8 cellular contexts compared by ENCODE assay signal in genomic region chr3:42025388-42026138, GRCh38.
A peak's percentile ranks its signal among the peaks of the same experiment; 100 is the strongest.
DNase-seq lines count a peak whose midpoint lies in the region; ATAC-seq and TF ChIP-seq lines count a peak whose summit lies in the region.

No MANE protein-coding gene starts in this region.

- TF ChIP-seq CTCF in WTC11 (IDR thresholded peaks at IDR 0.05) = no peak
- no peak for TF ChIP-seq CTCF in neural crest cell (conservative IDR thresholded peaks at IDR 0.05)

- peak overlapping the region; percentile 56 for H3K27ac Mint-ChIP-seq in activated CD4-positive, alpha-beta T cell treated with anti-CD3 and anti-CD28 coated beads for 36 hours
- H3K27ac Mint-ChIP-seq in WTC11 = peak overlapping the region; percentile 98
- H3K27ac Mint-ChIP-seq in neural crest cell (ENCODE audit: unreplicated experiment) = peak overlapping the region; percentile 99

- peaks cover 55% of the 10 kb centered on the region for H3K4me1 Mint-ChIP-seq in activated CD4-positive, alpha-beta T cell treated with anti-CD3 and anti-CD28 coated beads for 36 hours
- H3K4me1 Mint-ChIP-seq in WTC11 = peaks cover 55% of the 10 kb centered on the region
- peaks cover 68% of the 10 kb centered on the region for H3K4me1 Mint-ChIP-seq in neural crest cell

- peaks cover 3% of the 10 kb centered on the region for H3K9me3 Mint-ChIP-seq in activated CD4-positive, alpha-beta T cell treated with anti-CD3 and anti-CD28 coated beads for 36 hours (ENCODE audit: low read depth)
- H3K9me3 Mint-ChIP-seq in WTC11 = peaks cover 10% of the 10 kb centered on the region
- H3K9me3 Mint-ChIP-seq in neural crest cell = peaks cover 4% of the 10 kb centered on the region

- no peaks in the 10 kb centered on the region for H3K27me3 Mint-ChIP-seq in activated CD4-positive, alpha-beta T cell treated with anti-CD3 and anti-CD28 coated beads for 36 hours
- H3K27me3 Mint-ChIP-seq in WTC11 (ENCODE audit: low read depth) = no peaks in the 10 kb centered on the region
- no peaks in the 10 kb centered on the region for H3K27me3 Mint-ChIP-seq in neural crest cell (ENCODE audit: low read depth)

- CTCF ChIA-PET in activated CD4-positive, alpha-beta T cell treated with anti-CD3 and anti-CD28 coated beads for 36 hours (lab: Charles Lee) = interaction anchor here (0.8 to 1.3 kb wide), 4 partner anchors 10 to 1439 kb away, joined by 3 to 4 read pairs (median 3); no protein-coding TSS in a partner anchor
- CTCF ChIA-PET in WTC11 (lab: Charles Lee) = interaction anchor here (0.7 to 3.0 kb wide), 8 partner anchors 11 to 511 kb away, joined by 3 to 9 read pairs (median 5); no protein-coding TSS in a partner anchor

- POLR2A ChIA-PET in activated CD4-positive, alpha-beta T cell treated with anti-CD3 and anti-CD28 coated beads for 36 hours (lab: Charles Lee) = interaction anchor here (0.6 to 1.1 kb wide), 3 partner anchors 13 to 571 kb away, joined by 3 to 4 read pairs (median 3); no protein-coding TSS in a partner anchor
- POLR2A ChIA-PET in WTC11 (lab: Charles Lee) = interaction anchor here (0.6 to 2.0 kb wide), 7 partner anchors 11 to 77 kb away, joined by 3 to 13 read pairs (median 3); no protein-coding TSS in a partner anchor

- no peaks in the 10 kb centered on the region for H3K36me3 Mint-ChIP-seq in activated CD4-positive, alpha-beta T cell treated with anti-CD3 and anti-CD28 coated beads for 36 hours (ENCODE audit: low read depth)
- no peaks in the 10 kb centered on the region for H3K36me3 Mint-ChIP-seq in WTC11
- H3K36me3 Mint-ChIP-seq in neural crest cell (ENCODE audit: low read depth) = peaks cover 8% of the 10 kb centered on the region

- no peak overlapping the region for H3K4me3 Mint-ChIP-seq in activated CD4-positive, alpha-beta T cell treated with anti-CD3 and anti-CD28 coated beads for 36 hours
- H3K4me3 Mint-ChIP-seq in WTC11 (peak overlapping the region; percentile 61), neural crest cell (peak overlapping the region; percentile 78)

- no peak for DNase-seq in activated CD4-positive, alpha-beta T cell treated with anti-CD3 and anti-CD28 coated beads for 36 hours
- DNase-seq in activated CD4-positive, alpha-beta T cell treated with anti-CD3 and anti-CD28 coated beads for 1 hour = no peak
- DNase-seq in NCI-H2196 (lab: John Stamatoyannopoulos, UW; ENCODE audit: unreplicated experiment) = peak; percentile 46
- peak; percentile 67 for DNase-seq in WTC11 (ENCODE audit: low spot score)
- DNase-seq in germinal center (ENCODE audit: low spot score) = peak; percentile 44
- peak; percentile 50 for DNase-seq in neural crest cell (ENCODE audit: low read depth, low spot score)

- intact Hi-C loops in activated CD4-positive, alpha-beta T cell treated with anti-CD3 and anti-CD28 coated beads for 36 hours (cut with DNase I, micrococcal nuclease) = no loop called here

- ATAC-seq in activated CD4-positive, alpha-beta T cell treated with anti-CD3 and anti-CD28 coated beads for 36 hours = no peak
- ATAC-seq in HG02763 (IDR thresholded peaks at IDR 0.05; ENCODE audit: unreplicated experiment) (peak; percentile 63), WTC11 (peak; percentile 68), GM18858 (IDR thresholded peaks at IDR 0.05; ENCODE audit: unreplicated experiment) (no peak)

TF ChIP-seq in WTC11, 78 proteins besides CTCF, POLR2A, EP300 and RAD21:
- TF ChIP-seq, protein P1, sequence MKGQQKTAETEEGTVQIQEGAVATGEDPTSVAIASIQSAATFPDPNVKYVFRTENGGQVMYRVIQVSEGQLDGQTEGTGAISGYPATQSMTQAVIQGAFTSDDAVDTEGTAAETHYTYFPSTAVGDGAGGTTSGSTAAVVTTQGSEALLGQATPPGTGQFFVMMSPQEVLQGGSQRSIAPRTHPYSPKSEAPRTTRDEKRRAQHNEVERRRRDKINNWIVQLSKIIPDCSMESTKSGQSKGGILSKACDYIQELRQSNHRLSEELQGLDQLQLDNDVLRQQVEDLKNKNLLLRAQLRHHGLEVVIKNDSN (CRISPR knock-in tag; IDR thresholded peaks at IDR 0.05) = peak; percentile 91
- peak; percentile 93 for TF ChIP-seq USF2 (CRISPR knock-in tag; IDR thresholded peaks at IDR 0.05)
- no peak for TF ChIP-seq NFYB (CRISPR knock-in tag; conservative IDR thresholded peaks at IDR 0.05; ENCODE audit: low read depth)
- TF ChIP-seq, protein P2, sequence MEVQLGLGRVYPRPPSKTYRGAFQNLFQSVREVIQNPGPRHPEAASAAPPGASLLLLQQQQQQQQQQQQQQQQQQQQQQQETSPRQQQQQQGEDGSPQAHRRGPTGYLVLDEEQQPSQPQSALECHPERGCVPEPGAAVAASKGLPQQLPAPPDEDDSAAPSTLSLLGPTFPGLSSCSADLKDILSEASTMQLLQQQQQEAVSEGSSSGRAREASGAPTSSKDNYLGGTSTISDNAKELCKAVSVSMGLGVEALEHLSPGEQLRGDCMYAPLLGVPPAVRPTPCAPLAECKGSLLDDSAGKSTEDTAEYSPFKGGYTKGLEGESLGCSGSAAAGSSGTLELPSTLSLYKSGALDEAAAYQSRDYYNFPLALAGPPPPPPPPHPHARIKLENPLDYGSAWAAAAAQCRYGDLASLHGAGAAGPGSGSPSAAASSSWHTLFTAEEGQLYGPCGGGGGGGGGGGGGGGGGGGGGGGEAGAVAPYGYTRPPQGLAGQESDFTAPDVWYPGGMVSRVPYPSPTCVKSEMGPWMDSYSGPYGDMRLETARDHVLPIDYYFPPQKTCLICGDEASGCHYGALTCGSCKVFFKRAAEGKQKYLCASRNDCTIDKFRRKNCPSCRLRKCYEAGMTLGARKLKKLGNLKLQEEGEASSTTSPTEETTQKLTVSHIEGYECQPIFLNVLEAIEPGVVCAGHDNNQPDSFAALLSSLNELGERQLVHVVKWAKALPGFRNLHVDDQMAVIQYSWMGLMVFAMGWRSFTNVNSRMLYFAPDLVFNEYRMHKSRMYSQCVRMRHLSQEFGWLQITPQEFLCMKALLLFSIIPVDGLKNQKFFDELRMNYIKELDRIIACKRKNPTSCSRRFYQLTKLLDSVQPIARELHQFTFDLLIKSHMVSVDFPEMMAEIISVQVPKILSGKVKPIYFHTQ (CRISPR knock-in tag; IDR thresholded peaks at IDR 0.05) = no peak
- no peak for TF ChIP-seq ZNF281 (CRISPR knock-in tag; IDR thresholded peaks at IDR 0.05)
- TF ChIP-seq PRRX2 (CRISPR knock-in tag; IDR thresholded peaks at IDR 0.05) = no peak

Comparison
In these comparisons a context has a peak if more than half of its experiments do, and no peak if none do; other contexts are left out.
1. ATAC-seq: peak in HG02763 (single experiment) and WTC11 (single experiment); none in activated CD4-positive, alpha-beta T cell treated with anti-CD3 and anti-CD28 coated beads for 36 hours (single experiment) and GM18858 (single experiment).
2. DNase-seq: peak in NCI-H2196 (single experiment), WTC11 (single experiment), germinal center (single experiment) and neural crest cell (single experiment); none in activated CD4-positive, alpha-beta T cell treated with anti-CD3 and anti-CD28 coated beads for 36 hours (single experiment) and activated CD4-positive, alpha-beta T cell treated with anti-CD3 and anti-CD28 coated beads for 1 hour (single experiment).
3. Peak in every context shown above with its lines, with median percentiles within 50 percentile points of each other: H3K27ac Mint-ChIP-seq.